Comparison of ENCODE assay signal across 8 cellular contexts in the genomic region with DNA sequence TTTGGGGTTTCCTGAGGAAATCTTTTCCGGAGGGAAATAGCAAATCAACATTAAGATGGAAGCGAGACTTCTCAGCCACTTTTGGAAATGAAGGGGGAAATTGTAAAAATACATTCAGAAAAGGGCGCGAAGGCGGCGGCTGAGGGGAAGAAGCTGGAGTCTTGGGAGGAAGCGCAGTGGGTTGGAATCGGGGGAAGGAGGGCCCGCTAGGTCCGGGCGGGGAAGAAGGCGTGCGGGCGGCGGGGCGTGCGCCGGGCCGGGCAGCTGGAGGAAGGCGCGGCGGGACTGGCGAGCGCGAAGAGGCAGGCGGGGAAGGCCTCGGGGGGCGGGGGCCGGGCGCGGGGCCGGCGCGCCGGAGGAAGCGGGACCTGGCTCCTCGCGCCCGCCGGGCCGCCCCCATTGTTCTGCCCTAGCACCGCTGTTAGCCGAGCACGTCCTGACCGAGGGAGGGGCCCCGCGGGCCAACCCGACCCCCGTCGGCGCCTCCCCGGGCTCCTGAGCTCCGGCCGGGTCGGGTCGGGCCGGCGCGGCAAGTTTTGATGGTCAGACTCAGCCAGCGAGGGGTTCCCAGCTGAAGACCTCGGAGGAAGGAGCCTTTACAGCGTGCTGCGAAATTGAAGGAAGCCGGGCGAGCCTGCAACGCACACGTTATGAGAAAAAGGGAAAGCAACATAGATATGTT. TPM values are rescaled to one million over a fixed set of nuclear protein-coding genes. Genes with fewer than 3 reads are reported as not detected.
DNase-seq lines count a peak whose midpoint lies in the region; ATAC-seq and TF ChIP-seq lines count a peak whose summit lies in the region.

No MANE protein-coding gene starts in this region.

- H3K9me3 Mint-ChIP-seq in natural killer cell = no peaks in the 10 kb centered on the region

- no peaks in the 10 kb centered on the region for H3K36me3 ChIP-seq in tibial nerve

- H3K27me3 Mint-ChIP-seq in natural killer cell (ENCODE audit: low read depth in 2 of 2) = peaks cover 38 to 66% of the 10 kb centered on the region in 2 donors

- H3K4me3 Mint-ChIP-seq in natural killer cell = peak overlapping the region; percentile 95

- H3K27ac Mint-ChIP-seq in natural killer cell = peak overlapping the region; percentile 79 to 89

- no peaks in the 10 kb centered on the region for H3K9me3 ChIP-seq in tibial nerve

- peak; percentile 31 for TF ChIP-seq POLR2A in GM18526 (IDR thresholded peaks at IDR 0.05; ENCODE audit: extremely low read depth, insufficient read length)
- peak in 1 of 2 donors; percentile 22 for TF ChIP-seq POLR2A in tibial nerve (IDR thresholded peaks at IDR 0.05)

- H3K4me1 ChIP-seq in tibial nerve = peaks cover 0 to 47% (median 0%) of the 10 kb centered on the region in 4 donors

- DNase-seq in AG08396 (ENCODE audit: low spot score) (peak; percentile 67), NCI-H748 (lab: John Stamatoyannopoulos, UW; ENCODE audit: unreplicated experiment) (peak; percentile 72), fibroblast of the aortic adventitia (ENCODE audit: low read depth) (peak; percentile 68), natural killer cell (peak; percentile 43), tibial nerve (ENCODE audit: low spot score in 2 of 2) (peak; percentile 44 to 48)
- peak; percentile 47 for DNase-seq in activated T-helper 9 cell treated with anti-CD3 and anti-CD28 coated beads, Interleukin-2, amount 50 U/mL, for 16 hours (ENCODE audit: low read depth)

- intact Hi-C loops in natural killer cell (cut with micrococcal nuclease) = no loop called here

- no peaks in the 10 kb centered on the region for H3K27me3 ChIP-seq in tibial nerve

- TF ChIP-seq EP300 in tibial nerve (IDR thresholded peaks at IDR 0.05) = peak in 1 of 2 donors; percentile 9

- peaks cover 5% of the 10 kb centered on the region for H3K36me3 Mint-ChIP-seq in natural killer cell

- WGBS in tibial nerve, 2 donors = 1% methylated on average over 48 to 54 of the region's 67 CpGs

- peak overlapping the region; percentile 71 for H3K4me3 ChIP-seq in fibroblast of the aortic adventitia (ENCODE audit: low read depth, low read length)
- H3K4me3 ChIP-seq in tibial nerve = peak overlapping the region; percentile 37 to 73 (median 64)

- peak; percentile 29 to 50 (median 30) for ATAC-seq in natural killer cell
- ATAC-seq in GM19324 (IDR thresholded peaks at IDR 0.05; ENCODE audit: low FRiP score, unreplicated experiment) = no peak

- peak overlapping the region; percentile 95 to 99 (median 97) for H3K27ac ChIP-seq in tibial nerve

- TF ChIP-seq CTCF in fibroblast of the aortic adventitia (IDR thresholded peaks at IDR 0.05; ENCODE audit: insufficient read depth, low read length) (no peak), natural killer cell (IDR thresholded peaks at IDR 0.05) (no peak), tibial nerve (IDR thresholded peaks at IDR 0.05) (no peak)

- peaks cover 20 to 26% of the 10 kb centered on the region in 2 donors for H3K4me1 Mint-ChIP-seq in natural killer cell

RNA-seq across cellular contexts. Expression of a gene that starts 1.6 kb away (rescaled TPM):
- total RNA-seq in fibroblast of the aortic adventitia (ENCODE audit: low replicate concordance) (0.41 and 0.90 TPM in 2 replicates), natural killer cell (not detected), tibial nerve (1 to 10 TPM in 3 of 4 donors, under 1 TPM in 1; 0.39 to 5.2 (median 2.3) TPM)

RNA-seq across cellular contexts. Expression of a gene that starts 6.9 kb away (rescaled TPM):
- total RNA-seq in fibroblast of the aortic adventitia (ENCODE audit: low replicate concordance) = 36.1 and 47.6 TPM in 2 replicates
- 10 to 100 TPM; 40.4 to 65.2 (median 60.0) TPM for total RNA-seq in natural killer cell
- 10 to 100 TPM; 40.6 to 60.9 (median 47.5) TPM for total RNA-seq in tibial nerve
